Comparison of ENCODE assay signal across 8 cellular contexts in the genomic region with DNA sequence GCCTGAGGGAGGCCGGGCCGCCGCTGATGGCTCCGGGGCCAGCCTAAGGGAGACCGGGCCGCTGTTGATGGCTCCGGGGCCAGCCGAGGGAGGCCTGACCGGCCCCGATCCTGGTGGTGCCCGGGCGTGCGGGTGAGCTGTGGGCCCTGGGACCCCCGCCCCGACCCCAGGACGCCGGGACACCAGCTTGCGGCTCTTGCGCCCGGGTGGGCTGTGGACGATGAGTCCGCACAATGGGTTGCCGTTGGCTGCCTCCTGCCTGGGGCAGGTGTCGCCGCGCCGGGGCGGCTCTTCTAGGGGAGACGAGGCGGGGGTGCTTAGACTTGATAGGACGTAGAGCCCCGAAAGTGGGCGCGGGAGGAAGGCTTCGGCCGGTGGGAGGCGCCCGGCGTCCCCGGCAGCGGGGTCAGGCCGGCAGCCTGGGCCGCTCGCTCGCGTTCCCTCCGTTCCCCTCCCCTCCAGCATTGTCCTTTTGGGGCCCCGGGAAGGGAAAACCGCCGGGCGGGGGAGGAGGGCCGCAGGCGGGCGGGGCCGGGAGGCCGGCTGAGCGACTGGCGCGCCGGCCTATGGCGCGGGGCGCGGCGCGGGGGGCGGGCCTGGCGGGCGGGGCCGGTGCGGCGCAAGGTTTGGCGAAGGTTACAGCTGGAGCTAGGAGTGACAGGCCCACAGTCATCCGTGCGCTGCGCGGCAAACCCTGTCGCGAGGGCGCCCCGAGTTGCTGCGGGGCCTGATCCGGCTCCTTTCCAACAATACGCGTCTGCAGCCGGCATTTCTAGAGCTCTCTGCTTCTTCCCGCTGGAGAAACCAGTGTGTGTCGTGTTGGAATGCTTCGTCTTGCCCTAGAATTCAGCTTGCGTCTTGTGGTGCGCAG. TPM values are rescaled to one million over a fixed set of nuclear protein-coding genes. Genes with fewer than 3 reads are reported as not detected.
DNase-seq lines count a peak whose midpoint lies in the region; TF ChIP-seq lines count a peak whose summit lies in the region.

No MANE protein-coding gene starts in this region.

- H3K4me1 ChIP-seq in GM23248 (ENCODE audit: insufficient read depth) (peaks cover 9% of the 10 kb centered on the region), neural progenitor cell (peaks cover 34% of the 10 kb centered on the region), stomach smooth muscle (ENCODE audit: control insufficient read depth, insufficient read depth, low read length) (peaks cover 15% of the 10 kb centered on the region)

- WGBS in GM23248 (ENCODE audit: low coverage in 1 of 2, low lambda C conversion rate in 2 of 2, missing lambda C conversion rate in 2 of 2), 2 experiments = 1 to 3% methylated on average over 52 to 63 of the region's 91 CpGs

- H3K4me3 ChIP-seq in GM23248 = peak overlapping the region; percentile 98
- H3K4me3 ChIP-seq in foreskin fibroblast (ENCODE audit: low read depth in 1 of 2, low read length in 2 of 2) = peak overlapping the region; percentile 80 to 97
- H3K4me3 ChIP-seq in neural progenitor cell = peak overlapping the region; percentile 100
- H3K4me3 ChIP-seq in stomach smooth muscle (ENCODE audit: low read length in 2 of 2) = peak overlapping the region; percentile 86 to 88

- H3K9me3 ChIP-seq in GM23248 (ENCODE audit: low read depth) = no peaks in the 10 kb centered on the region
- no peaks in the 10 kb centered on the region for H3K9me3 ChIP-seq in neural progenitor cell (ENCODE audit: low read depth)
- H3K9me3 ChIP-seq in stomach smooth muscle (ENCODE audit: control insufficient read depth in 2 of 2, low read length in 2 of 2) = no peaks in the 10 kb centered on the region

- H3K4me1 Mint-ChIP-seq in neural progenitor cell = peaks cover 54% of the 10 kb centered on the region

- peak; percentile 89 for DNase-seq in G401 (ENCODE audit: low spot score)
- DNase-seq in GM23248 = peak; percentile 94
- DNase-seq in Kasumi-1 (lab: John Stamatoyannopoulos, UW) = peak; percentile 72 to 78
- peak; percentile 46 for DNase-seq in SIG-M5 (lab: John Stamatoyannopoulos, UW)
- DNase-seq in activated gamma-delta T cell treated with anti-CD3 and anti-CD28 coated beads, Interleukin-2, amount 50 U/mL, for 16 hours (ENCODE audit: low read depth) = peak; percentile 80
- peak; percentile 87 to 96 for DNase-seq in foreskin fibroblast
- DNase-seq in neural progenitor cell (ENCODE audit: low spot score) = peak; percentile 98

- no peaks in the 10 kb centered on the region for H3K9me2 ChIP-seq in GM23248 (ENCODE audit: insufficient read depth)

- TF ChIP-seq CTCF in foreskin fibroblast (IDR thresholded peaks at IDR 0.05; ENCODE audit: low read depth, low read length) (peak; percentile 8), neural progenitor cell (IDR thresholded peaks at IDR 0.05) (peak; percentile 40)

- no peaks in the 10 kb centered on the region for H3K9me3 Mint-ChIP-seq in neural progenitor cell

- H3K4me2 ChIP-seq in GM23248 (ENCODE audit: unreplicated experiment) = peak overlapping the region; percentile 97
- peak overlapping the region; percentile 94 for H3K4me2 ChIP-seq in neural progenitor cell

- no peaks in the 10 kb centered on the region for H3K27me3 ChIP-seq in GM23248 (replicated peaks; ENCODE audit: insufficient read depth)
- H3K27me3 ChIP-seq in neural progenitor cell = peaks cover 11% of the 10 kb centered on the region
- no peaks in the 10 kb centered on the region for H3K27me3 ChIP-seq in stomach smooth muscle (ENCODE audit: control insufficient read depth in 1 of 2, insufficient read depth in 2 of 2, low read length in 2 of 2)

- H3F3A ChIP-seq in GM23248 (ENCODE audit: insufficient read depth) = peaks cover 11% of the 10 kb centered on the region
- peaks cover 49% of the 10 kb centered on the region for H3F3A ChIP-seq in neural progenitor cell (ENCODE audit: low read depth)

- peak overlapping the region; percentile 92 for H3K4me3 Mint-ChIP-seq in neural progenitor cell

- peaks cover 12% of the 10 kb centered on the region for H3K27me3 Mint-ChIP-seq in neural progenitor cell (ENCODE audit: insufficient read depth, low read depth)

- H3K27ac Mint-ChIP-seq in neural progenitor cell = peak overlapping the region; percentile 95

- in situ Hi-C loops in G401 (cut with HindIII; ENCODE audit: low sequenced_read_pairs) (no loop called here), GM23248 (cut with MboI) (no loop called here)

- H3K27ac ChIP-seq in GM23248 = peak overlapping the region; percentile 88
- peak overlapping the region; percentile 94 for H3K27ac ChIP-seq in neural progenitor cell
- H3K27ac ChIP-seq in stomach smooth muscle (ENCODE audit: low read length) = peak overlapping the region; percentile 96

- peaks cover 12% of the 10 kb centered on the region for H3K36me3 Mint-ChIP-seq in neural progenitor cell

- H3K9ac ChIP-seq in GM23248 (peak overlapping the region; percentile 98), neural progenitor cell (peak overlapping the region; percentile 98), stomach smooth muscle (ENCODE audit: low read length in 2 of 2) (peak overlapping the region; percentile 87 to 92)

- 0 out of 2 replicates have a peak, but pooled peaks cover 4% of the 10 kb centered on the region for H3K36me3 ChIP-seq in GM23248 (ENCODE audit: low read depth)
- no peaks in the 10 kb centered on the region for H3K36me3 ChIP-seq in neural progenitor cell
- no peaks in the 10 kb centered on the region for H3K36me3 ChIP-seq in stomach smooth muscle (ENCODE audit: control insufficient read depth in 2 of 2, insufficient read depth in 2 of 2, low read length in 2 of 2)

- H3K79me2 ChIP-seq in GM23248 (ENCODE audit: insufficient read depth) = peaks cover 52% of the 10 kb centered on the region
- H3K79me2 ChIP-seq in neural progenitor cell (ENCODE audit: low read depth) = peaks cover 54% of the 10 kb centered on the region

- H4K20me1 ChIP-seq in GM23248 (ENCODE audit: insufficient read depth) (peaks cover 25% of the 10 kb centered on the region; the same call in 1 of the 2 replicates), neural progenitor cell (ENCODE audit: low read depth) (peaks cover 48% of the 10 kb centered on the region)

- H2AFZ ChIP-seq in GM23248 (peak overlapping the region; percentile 86), neural progenitor cell (replicated peaks) (no peak overlapping the region)

RNA-seq across cellular contexts. Expression of a gene that starts 0.8 kb away (rescaled TPM):
- total RNA-seq in G401 (2014; rRNA removed; shearing (Covaris generic)) = 9.7 and 10.3 TPM in 2 replicates
- 20.6 and 32.6 TPM in 2 replicates for total RNA-seq in GM23248 (2014; rRNA removed; shearing (Covaris generic))
- polyA plus RNA-seq in GM23248 (2016; fragmentation: Nextera tagmentation; extraction: Ambion mirVana) = 20.7 and 21.7 TPM in 2 replicates
- total RNA-seq in neural progenitor cell (ENCODE audit: low replicate concordance) = 42.9 and 52.2 TPM in 2 replicates

Comparison
In these comparisons a context has a peak if more than half of its experiments do, and no peak if none do; other contexts are left out.
1. Peak in every context shown above with its lines: DNase-seq, H3K4me3 ChIP-seq and H3K27ac ChIP-seq.
2. DNase-seq: peak in every context shown above with its lines; median percentile 98 in neural progenitor cell; 94 in GM23248; 92 in foreskin fibroblast; 89 in G401; 80 in activated gamma-delta T cell treated with anti-CD3 and anti-CD28 coated beads, Interleukin-2, amount 50 U/mL, for 16 hours; 75 in Kasumi-1; 46 in SIG-M5.